ENCODE assay signal across 38 cellular contexts in the genomic region with DNA sequence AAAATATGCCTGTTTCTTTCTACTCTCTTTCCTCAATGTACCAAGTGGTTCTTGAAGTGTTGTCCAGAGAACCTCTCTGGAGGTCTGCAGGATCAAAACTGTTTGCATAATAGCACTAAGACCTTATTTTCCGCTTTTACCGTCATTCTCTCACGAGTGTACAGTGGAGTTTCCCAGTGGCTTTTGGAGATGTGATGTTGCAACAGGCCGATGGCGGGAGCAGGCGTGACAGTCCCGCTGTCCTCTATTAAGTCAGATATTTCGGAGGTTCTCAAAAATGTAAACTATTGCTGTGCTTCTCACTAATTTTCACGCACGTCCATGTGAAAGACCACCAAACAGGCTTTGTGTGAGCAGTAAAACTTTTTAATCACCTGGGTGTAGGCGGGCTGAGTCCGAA. TPM values are rescaled to one million over a fixed set of nuclear protein-coding genes. Genes with fewer than 3 reads are reported as not detected.
"Had no signal": no experiment of that assay in that cellular context is flagged by ENCODE, and none has a peak within 500 bp of the region (broad histone marks: within the 10 kb centered on the region; RNA-seq: fewer than 3 reads in every experiment).

No MANE protein-coding gene starts in this region.

- H3K4me3 ChIP-seq: ascending aorta, cardiac muscle cell had no signal

- H3K36me3 ChIP-seq: ascending aorta, cardiac muscle cell, WERI-Rb-1 had no signal

- DNase-seq: activated CD4-positive, alpha-beta memory T cell treated with anti-CD3 and anti-CD28 coated beads, Interleukin-2, amount 10 ng/mL, durations not matched to agents 7 days and 5 days; activated CD4-positive, alpha-beta T cell treated with anti-CD3 and anti-CD28 coated beads for 1 hour; activated CD4-positive, alpha-beta T cell treated with anti-CD3 and anti-CD28 coated beads for 36 hours; activated CD4-positive, alpha-beta T cell treated with anti-CD3 and anti-CD28 coated beads for 48 hours; activated CD4-positive, alpha-beta T cell treated with anti-CD3 and anti-CD28 coated beads, Interleukin-2, amount 10 ng/mL, durations not matched to agents 7 days and 5 days; activated CD4-positive, alpha-beta T cell treated with anti-CD3 and anti-CD28 coated beads, Interleukin-2, amount 50 U/mL, for 48 hours; activated CD4-positive, CD25-positive, alpha-beta regulatory T cell; activated CD8-positive, alpha-beta memory T cell treated with anti-CD3 and anti-CD28 coated beads for 24 hours; activated CD8-positive, alpha-beta memory T cell treated with anti-CD3 and anti-CD28 coated beads, Interleukin-2, amount 10 ng/mL, durations not matched to agents 7 days and 5 days; activated CD8-positive, alpha-beta memory T cell treated with anti-CD3 and anti-CD28 coated beads, Interleukin-2, amount 50 U/mL, for 48 hours; activated CD8-positive, alpha-beta T cell treated with anti-CD3 and anti-CD28 coated beads, Interleukin-2, amount 10 ng/mL, durations not matched to agents 7 days and 5 days; activated effector memory CD4-positive, alpha-beta T cell treated with Interleukin-2 at 50 U/mL for 16 hours; activated gamma-delta T cell; activated naive CD4-positive, alpha-beta T cell treated with anti-CD3 and anti-CD28 coated beads, Interleukin-2, amount 10 ng/mL, durations not matched to agents 7 days and 5 days; activated naive CD4-positive, alpha-beta T cell treated with Interleukin-2 at 50 U/mL for 16 hours; activated naive CD8-positive, alpha-beta T cell treated with anti-CD3 and anti-CD28 coated beads, Interleukin-2, amount 10 ng/mL, durations not matched to agents 7 days and 5 days; activated naive CD8-positive, alpha-beta T cell treated with anti-CD3 and anti-CD28 coated beads, Interleukin-2, amount 50 U/mL, for 24 hours; activated T-cell treated with anti-CD3 and anti-CD28 coated beads, Interleukin-2, amount 50 U/mL, for 24 hours; activated T-cell treated with anti-CD3 and anti-CD28 coated beads, Interleukin-2, amount 50 U/mL, for 48 hours; amygdala; anterior cingulate cortex; caudate nucleus; cerebellar nuclear complex; T-helper 2 cell; T-helper 9 cell; WERI-Rb-1 had no signal

- ATAC-seq: activated CD4-positive, alpha-beta T cell treated with anti-CD3 and anti-CD28 coated beads for 36 hours; activated CD4-positive, CD25-positive, alpha-beta regulatory T cell treated with anti-CD3 and anti-CD28 coated beads, Interleukin-2, amount 50 U/mL, for 24 hours; activated CD8-positive, alpha-beta memory T cell treated with anti-CD3 and anti-CD28 coated beads, Interleukin-2, amount 10 ng/mL, durations not matched to agents 7 days and 5 days; activated CD8-positive, alpha-beta T cell treated with anti-CD3 and anti-CD28 coated beads, Interleukin-2, amount 10 ng/mL, durations not matched to agents 7 days and 5 days; activated naive CD8-positive, alpha-beta T cell treated with anti-CD3 and anti-CD28 coated beads, Interleukin-2, amount 50 U/mL, for 24 hours; WTC11 had no signal

- H3K27me3 ChIP-seq: ascending aorta, cardiac muscle cell had no signal

- H3K4me1 ChIP-seq: ascending aorta had no signal

- FAIRE-seq: bronchial epithelial cell had no signal

- H3K27ac Mint-ChIP-seq: activated CD4-positive, alpha-beta memory T cell treated with anti-CD3 and anti-CD28 coated beads, Interleukin-2, amount 10 ng/mL, durations not matched to agents 7 days and 5 days; activated CD4-positive, alpha-beta T cell treated with anti-CD3 and anti-CD28 coated beads for 36 hours; activated CD4-positive, alpha-beta T cell treated with anti-CD3 and anti-CD28 coated beads, Interleukin-2, amount 10 ng/mL, durations not matched to agents 7 days and 5 days; activated CD8-positive, alpha-beta memory T cell treated with anti-CD3 and anti-CD28 coated beads, Interleukin-2, amount 10 ng/mL, durations not matched to agents 7 days and 5 days; activated CD8-positive, alpha-beta T cell treated with anti-CD3 and anti-CD28 coated beads, Interleukin-2, amount 10 ng/mL, durations not matched to agents 7 days and 5 days; activated naive CD4-positive, alpha-beta T cell treated with anti-CD3 and anti-CD28 coated beads, Interleukin-2, amount 10 ng/mL, durations not matched to agents 7 days and 5 days; activated naive CD4-positive, alpha-beta T cell treated with anti-CD3 and anti-CD28 coated beads, Interleukin-2, amount 50 U/mL, for 24 hours; activated naive CD8-positive, alpha-beta T cell; activated naive CD8-positive, alpha-beta T cell treated with anti-CD3 and anti-CD28 coated beads, Interleukin-2, amount 10 ng/mL, durations not matched to agents 7 days and 5 days; activated naive CD8-positive, alpha-beta T cell treated with anti-CD3 and anti-CD28 coated beads, Interleukin-2, amount 50 U/mL, for 24 hours; activated T-cell treated with anti-CD3 and anti-CD28 coated beads, Interleukin-2, amount 50 U/mL, for 24 hours; activated T-helper 2 cell treated with anti-CD3 and anti-CD28 coated beads, Interferon-gamma antibody, Interleukin-2, Interleukin-4, amounts not matched to agents 10 μg/mL and 5 μg/mL and 100 μg/mL, durations not matched to agents 14 hours and 24 hours and 36 hours; T-helper 1 cell treated with Interleukin-12 subunit alpha and Interleukin-12 subunit beta and Interleukin-4 antibody, amounts not matched to agents 30 μg/mL and 1 μg/mL, for 36 hours; T-helper 2 cell treated with Interferon-gamma antibody and Interleukin-4, amounts not matched to agents 5 μg/mL and 100 μg/mL, for 36 hours; WTC11 had no signal

- H3K27me3 Mint-ChIP-seq: activated CD4-positive, alpha-beta T cell treated with anti-CD3 and anti-CD28 coated beads for 36 hours; activated CD4-positive, alpha-beta T cell treated with anti-CD3 and anti-CD28 coated beads, Interleukin-2, amount 10 ng/mL, durations not matched to agents 7 days and 5 days; activated naive CD4-positive, alpha-beta T cell treated with anti-CD3 and anti-CD28 coated beads, Interleukin-2, amount 50 U/mL, for 24 hours; activated naive CD8-positive, alpha-beta T cell had no signal

- H3K9me3 ChIP-seq: ascending aorta had no signal

- H3K27ac ChIP-seq: ascending aorta, cardiac muscle cell, WERI-Rb-1 had no signal

- H3K4me3 Mint-ChIP-seq: activated CD4-positive, alpha-beta memory T cell treated with anti-CD3 and anti-CD28 coated beads, Interleukin-2, amount 10 ng/mL, durations not matched to agents 7 days and 5 days; activated CD4-positive, alpha-beta T cell treated with anti-CD3 and anti-CD28 coated beads for 36 hours; activated CD4-positive, alpha-beta T cell treated with anti-CD3 and anti-CD28 coated beads, Interleukin-2, amount 10 ng/mL, durations not matched to agents 7 days and 5 days; activated CD8-positive, alpha-beta memory T cell treated with anti-CD3 and anti-CD28 coated beads, Interleukin-2, amount 10 ng/mL, durations not matched to agents 7 days and 5 days; activated CD8-positive, alpha-beta T cell treated with anti-CD3 and anti-CD28 coated beads, Interleukin-2, amount 10 ng/mL, durations not matched to agents 7 days and 5 days; activated naive CD4-positive, alpha-beta T cell treated with anti-CD3 and anti-CD28 coated beads, Interleukin-2, amount 10 ng/mL, durations not matched to agents 7 days and 5 days; activated naive CD4-positive, alpha-beta T cell treated with anti-CD3 and anti-CD28 coated beads, Interleukin-2, amount 50 U/mL, for 24 hours; activated naive CD8-positive, alpha-beta T cell; activated naive CD8-positive, alpha-beta T cell treated with anti-CD3 and anti-CD28 coated beads, Interleukin-2, amount 10 ng/mL, durations not matched to agents 7 days and 5 days; activated naive CD8-positive, alpha-beta T cell treated with anti-CD3 and anti-CD28 coated beads, Interleukin-2, amount 50 U/mL, for 24 hours; activated T-cell treated with anti-CD3 and anti-CD28 coated beads, Interleukin-2, amount 50 U/mL, for 24 hours; central memory CD8-positive, alpha-beta T cell; T-helper 1 cell treated with Interleukin-12 subunit alpha and Interleukin-12 subunit beta and Interleukin-4 antibody, amounts not matched to agents 30 μg/mL and 1 μg/mL, for 36 hours; T-helper 2 cell treated with Interferon-gamma antibody and Interleukin-4, amounts not matched to agents 5 μg/mL and 100 μg/mL, for 36 hours; WTC11 had no signal

- H3K36me3 Mint-ChIP-seq: activated CD8-positive, alpha-beta memory T cell treated with anti-CD3 and anti-CD28 coated beads, Interleukin-2, amount 10 ng/mL, durations not matched to agents 7 days and 5 days; activated naive CD4-positive, alpha-beta T cell treated with anti-CD3 and anti-CD28 coated beads, Interleukin-2, amount 10 ng/mL, durations not matched to agents 7 days and 5 days; activated naive CD4-positive, alpha-beta T cell treated with anti-CD3 and anti-CD28 coated beads, Interleukin-2, amount 50 U/mL, for 24 hours; activated naive CD8-positive, alpha-beta T cell; activated naive CD8-positive, alpha-beta T cell treated with anti-CD3 and anti-CD28 coated beads, Interleukin-2, amount 10 ng/mL, durations not matched to agents 7 days and 5 days; brain had no signal

- H3K9me3 Mint-ChIP-seq: activated CD4-positive, alpha-beta memory T cell treated with anti-CD3 and anti-CD28 coated beads, Interleukin-2, amount 10 ng/mL, durations not matched to agents 7 days and 5 days; activated CD4-positive, alpha-beta T cell treated with anti-CD3 and anti-CD28 coated beads, Interleukin-2, amount 10 ng/mL, durations not matched to agents 7 days and 5 days; activated naive CD4-positive, alpha-beta T cell treated with anti-CD3 and anti-CD28 coated beads, Interleukin-2, amount 10 ng/mL, durations not matched to agents 7 days and 5 days; activated naive CD4-positive, alpha-beta T cell treated with anti-CD3 and anti-CD28 coated beads, Interleukin-2, amount 50 U/mL, for 24 hours; activated naive CD8-positive, alpha-beta T cell treated with anti-CD3 and anti-CD28 coated beads, Interleukin-2, amount 50 U/mL, for 24 hours; activated T-cell treated with anti-CD3 and anti-CD28 coated beads, Interleukin-2, amount 50 U/mL, for 24 hours; activated T-helper 2 cell treated with anti-CD3 and anti-CD28 coated beads, Interferon-gamma antibody, Interleukin-2, Interleukin-4, amounts not matched to agents 10 μg/mL and 5 μg/mL and 100 μg/mL, durations not matched to agents 14 hours and 24 hours and 36 hours; central memory CD8-positive, alpha-beta T cell; T-helper 1 cell treated with Interleukin-12 subunit alpha and Interleukin-12 subunit beta and Interleukin-4 antibody, amounts not matched to agents 30 μg/mL and 1 μg/mL, for 36 hours; T-helper 2 cell treated with Interferon-gamma antibody and Interleukin-4, amounts not matched to agents 5 μg/mL and 100 μg/mL, for 36 hours had no signal

- H3K4me1 Mint-ChIP-seq: activated CD4-positive, alpha-beta memory T cell treated with anti-CD3 and anti-CD28 coated beads, Interleukin-2, amount 10 ng/mL, durations not matched to agents 7 days and 5 days; activated CD4-positive, alpha-beta T cell treated with anti-CD3 and anti-CD28 coated beads, Interleukin-2, amount 10 ng/mL, durations not matched to agents 7 days and 5 days; activated CD8-positive, alpha-beta memory T cell treated with anti-CD3 and anti-CD28 coated beads, Interleukin-2, amount 10 ng/mL, durations not matched to agents 7 days and 5 days; activated naive CD4-positive, alpha-beta T cell treated with anti-CD3 and anti-CD28 coated beads, Interleukin-2, amount 10 ng/mL, durations not matched to agents 7 days and 5 days; activated naive CD4-positive, alpha-beta T cell treated with anti-CD3 and anti-CD28 coated beads, Interleukin-2, amount 50 U/mL, for 24 hours; activated naive CD8-positive, alpha-beta T cell treated with anti-CD3 and anti-CD28 coated beads, Interleukin-2, amount 10 ng/mL, durations not matched to agents 7 days and 5 days; brain; central memory CD8-positive, alpha-beta T cell had no signal

RNA-seq across cellular contexts. Expression of gene GPRC5B, which starts 8.3 kb away (rescaled TPM):
- total RNA-seq: activated CD8-positive, alpha-beta memory T cell treated with anti-CD3 and anti-CD28 coated beads, Interleukin-2, amount 10 ng/mL, durations not matched to agents 7 days and 5 days; activated CD8-positive, alpha-beta T cell treated with anti-CD3 and anti-CD28 coated beads, Interleukin-2, amount 10 ng/mL, durations not matched to agents 7 days and 5 days; activated T-helper 2 cell treated with anti-CD3 and anti-CD28 coated beads, Interferon-gamma antibody, Interleukin-2, Interleukin-4, amounts not matched to agents 10 μg/mL and 5 μg/mL and 100 μg/mL, durations not matched to agents 14 hours and 24 hours and 36 hours had no signal
